Comparison of ENCODE assay signal across 1 cellular context in genomic region chr11:27362749-27363575, GRCh38.
TF ChIP-seq lines count a peak whose summit lies in the region.

CCDC34 (minus strand) TSS chr11:27363215; CDS start chr11:27363194, 21 bp downstream.

TF ChIP-seq in K562, 482 proteins besides CTCF, POLR2A, EP300 and RAD21 (continued from another document and continues in another):
- TF ChIP-seq BCLAF1 (IDR thresholded peaks at IDR 0.05; ENCODE audit: borderline replicate concordance in 1 of 2, control insufficient read depth in 1 of 2, low read depth in 2 of 2, low read length in 1 of 2), result no peak
- no peak for TF ChIP-seq LARP7 (IDR thresholded peaks at IDR 0.05)
- TF ChIP-seq HMGN3 (IDR thresholded peaks at IDR 0.05; ENCODE audit: borderline replicate concordance, extremely low read depth, insufficient read length, low read depth, low read length), result peak; percentile 49
- TF ChIP-seq DPF2 (IDR thresholded peaks at IDR 0.05), result no peak
- no peak for TF ChIP-seq RHOXF2B (CRISPR knock-in tag; conservative IDR thresholded peaks at IDR 0.05)
- no peak for TF ChIP-seq PYGO2 (tag; IDR thresholded peaks at IDR 0.05)
- no peak for TF ChIP-seq NR0B1 (IDR thresholded peaks at IDR 0.05; ENCODE audit: partially characterized antibody)
- 0 out of 2 replicates have a peak, but pooled peaks have one; percentile 33 for TF ChIP-seq SIN3B (IDR thresholded peaks at IDR 0.05; ENCODE audit: low read depth)
- TF ChIP-seq ATF7 (IDR thresholded peaks at IDR 0.05), result peak; percentile 61; the same call in 1 of the 2 replicates
- TF ChIP-seq XRCC3 (IDR thresholded peaks at IDR 0.05), result no peak
- no peak for TF ChIP-seq PCBP2 (IDR thresholded peaks at IDR 0.05; ENCODE audit: low read depth, low read length, poor library complexity, severe bottlenecking)
- 0 out of 2 replicates have a peak, but pooled peaks have one; percentile 14 for TF ChIP-seq SMARCE1 (IDR thresholded peaks at IDR 0.05)
- TF ChIP-seq ARID3B (CRISPR knock-in tag; IDR thresholded peaks at IDR 0.05; ENCODE audit: borderline replicate concordance), result no peak
- TF ChIP-seq TSC22D4 (tag; IDR thresholded peaks at IDR 0.05), result no peak
- TF ChIP-seq KAT7 (CRISPR knock-in tag; IDR thresholded peaks at IDR 0.05; ENCODE audit: borderline replicate concordance), result peak; percentile 90; the same call in 1 of the 2 replicates
- TF ChIP-seq CCNT2 (IDR thresholded peaks at IDR 0.05; ENCODE audit: borderline replicate concordance, extremely low read depth, insufficient read length, low read depth, low read length), result peak; percentile 78
- peak; percentile 62; the same call in 1 of the 2 replicates for TF ChIP-seq E2F1 (CRISPR knock-in tag; IDR thresholded peaks at IDR 0.05)
- no peak for TF ChIP-seq HBP1 (CRISPR knock-in tag; IDR thresholded peaks at IDR 0.05)
- TF ChIP-seq POLR3G (IDR thresholded peaks at IDR 0.05; ENCODE audit: extremely low read depth, insufficient read length, insufficient replicate concordance), result no peak
- TF ChIP-seq E2F8 (IDR thresholded peaks at IDR 0.05; ENCODE audit: low read depth, partially characterized antibody), result no peak
- peak; percentile 3; the same call in 1 of the 2 replicates for TF ChIP-seq KLF13 (tag; IDR thresholded peaks at IDR 0.05; ENCODE audit: borderline replicate concordance, low read depth)
- no peak for TF ChIP-seq HDGF (IDR thresholded peaks at IDR 0.05)
- 0 out of 4 replicates have a peak, but pooled peaks of 1 of the 2 experiments have one; percentile 46 for TF ChIP-seq TRIM24 (IDR thresholded peaks at IDR 0.05)
- no peak for TF ChIP-seq RBM39 (optimal IDR thresholded peaks at IDR 0.05; ENCODE audit: low read depth, low read length)
- TF ChIP-seq HOXB6 (CRISPR knock-in tag; IDR thresholded peaks at IDR 0.05; ENCODE audit: borderline replicate concordance), result no peak
- no peak; the same call in 1 of the 2 replicates for TF ChIP-seq ARID1B (IDR thresholded peaks at IDR 0.05)
- TF ChIP-seq BMI1 (IDR thresholded peaks at IDR 0.05; ENCODE audit: low read length), result peak; percentile 95
- TF ChIP-seq ZNF280A (IDR thresholded peaks at IDR 0.05; ENCODE audit: low read depth, partially characterized antibody), result no peak
- TF ChIP-seq GABPB2 (CRISPR knock-in tag; conservative IDR thresholded peaks at IDR 0.05), result no peak
- peak; percentile 90 for TF ChIP-seq ARID4B (CRISPR knock-in tag; IDR thresholded peaks at IDR 0.05)
- TF ChIP-seq XRCC4 (IDR thresholded peaks at IDR 0.05; ENCODE audit: extremely low read depth, insufficient read depth, insufficient read length), result no peak
- peak; percentile 67 for TF ChIP-seq SUPT5H (IDR thresholded peaks at IDR 0.05)
- TF ChIP-seq GATA2 (CRISPR knock-in tag; IDR thresholded peaks at IDR 0.05), result 0 out of 2 replicates have a peak, but pooled peaks have one; percentile 12
- no peak for TF ChIP-seq ZBTB26 (CRISPR knock-in tag; IDR thresholded peaks at IDR 0.05)
- 0 out of 4 replicates have a peak, but pooled peaks of 1 of the 2 experiments have one; percentile 34 for TF ChIP-seq RCOR1 (IDR thresholded peaks at IDR 0.05; ENCODE audit: borderline replicate concordance in 1 of 2, low read depth in 2 of 2, low read length in 2 of 2)
- TF ChIP-seq EP400 (IDR thresholded peaks at IDR 0.05), result peak; percentile 65
- TF ChIP-seq ZBTB7A (IDR thresholded peaks at IDR 0.05; ENCODE audit: borderline replicate concordance, control insufficient read depth, low read depth, low read length), result no peak
- peak; percentile 53 to 66 for TF ChIP-seq E2F6 (IDR thresholded peaks at IDR 0.05; ENCODE audit: borderline replicate concordance in 1 of 2, extremely low read depth in 1 of 2, insufficient read depth in 1 of 2, insufficient read length in 1 of 2, low read depth in 1 of 2, low read length in 1 of 2, poor library complexity in 1 of 2, severe bottlenecking in 1 of 2)
- TF ChIP-seq ZNF76 (CRISPR knock-in tag; IDR thresholded peaks at IDR 0.05; ENCODE audit: borderline replicate concordance), result no peak
- no peak for TF ChIP-seq RBM14 (IDR thresholded peaks at IDR 0.05; ENCODE audit: borderline replicate concordance, insufficient read depth, low read depth, low read length)
- TF ChIP-seq ZBTB17 (CRISPR knock-in tag; IDR thresholded peaks at IDR 0.05), result peak; percentile 28; the same call in 1 of the 2 replicates
